Comparison of ENCODE assay signal across 9 cellular contexts in genomic region chr10:7687228-7687907, GRCh38. TPM values are rescaled to one million over a fixed set of nuclear protein-coding genes. Genes with fewer than 3 reads are reported as not detected.
A peak's percentile ranks its signal among the peaks of the same experiment; 100 is the strongest.
DNase-seq lines count a peak whose midpoint lies in the region; ATAC-seq and TF ChIP-seq lines count a peak whose summit lies in the region.
"Had no signal": no experiment of that assay in that cellular context is flagged by ENCODE, and none has a peak within 500 bp of the region (broad histone marks: within the 10 kb centered on the region; RNA-seq: fewer than 3 reads in every experiment).

No MANE protein-coding gene starts in this region.

- H3K4me3 Mint-ChIP-seq in naive B cell = no peak overlapping the region
- H3K4me3 Mint-ChIP-seq in stimulated activated effector memory CD8-positive, alpha-beta T cell treated with anti-CD3 and anti-CD28 coated beads, Interleukin-12 subunit alpha, Interleukin-12 subunit beta, amount 100 ng/mL, for 72 hours = no peak overlapping the region

- peaks cover 3 to 5% (median 4%) of the 10 kb centered on the region in 3 donors for H3K4me1 Mint-ChIP-seq in naive B cell
- H3K4me1 Mint-ChIP-seq in stimulated activated effector memory CD8-positive, alpha-beta T cell treated with anti-CD3 and anti-CD28 coated beads, Interleukin-12 subunit alpha, Interleukin-12 subunit beta, amount 100 ng/mL, for 72 hours = peaks cover 14% of the 10 kb centered on the region

- intact Hi-C loops in OCI-LY7 (cut with micrococcal nuclease; ENCODE audit: unreplicated experiment) = loop anchor here (1.0 to 5.0 kb wide), 3 partner anchors 162 to 427 kb away; no protein-coding TSS in a partner anchor

- peaks cover 8 to 36% (median 25%) of the 10 kb centered on the region in 3 donors for H3K27me3 Mint-ChIP-seq in naive B cell

- H3K4me2 ChIP-seq in DND-41 (ENCODE audit: insufficient read depth, low read length) (0 out of 2 replicates have a peak overlapping the region, but pooled peaks have one; percentile 19), OCI-LY7 (ENCODE audit: low read length) (0 out of 2 replicates have a peak overlapping the region, but pooled peaks have one; percentile 16)

- H3K36me3 ChIP-seq in DND-41 (ENCODE audit: insufficient read depth, low read length) = no peaks in the 10 kb centered on the region
- H3K36me3 ChIP-seq in OCI-LY7 (ENCODE audit: insufficient read depth, low read length) = no peaks in the 10 kb centered on the region

- no peaks in the 10 kb centered on the region for H3K27me3 ChIP-seq in DND-41 (ENCODE audit: insufficient read depth, low read length, poor library complexity)

- H3K9me3 ChIP-seq in DND-41 (ENCODE audit: insufficient read depth, low read length, severe bottlenecking) (peaks cover 8% of the 10 kb centered on the region), OCI-LY7 (ENCODE audit: low read length) (0 out of 2 replicates have a peak, but pooled peaks cover 6% of the 10 kb centered on the region)

- no peaks in the 10 kb centered on the region for H4K20me1 ChIP-seq in DND-41 (ENCODE audit: insufficient read depth, low read length)
- H4K20me1 ChIP-seq in OCI-LY7 (ENCODE audit: insufficient read depth, low read length) = no peaks in the 10 kb centered on the region

- H2AFZ ChIP-seq in DND-41 (ENCODE audit: low read depth, low read length) = no peak overlapping the region
- H2AFZ ChIP-seq in OCI-LY7 (ENCODE audit: low read length) = peak overlapping the region; percentile 55; the same call in 1 of the 2 replicates

- peaks cover 4 to 46% (median 29%) of the 10 kb centered on the region in 7 donors for H3K9me3 Mint-ChIP-seq in naive B cell
- no peaks in the 10 kb centered on the region for H3K9me3 Mint-ChIP-seq in stimulated activated effector memory CD8-positive, alpha-beta T cell treated with anti-CD3 and anti-CD28 coated beads, Interleukin-12 subunit alpha, Interleukin-12 subunit beta, amount 100 ng/mL, for 72 hours

- TF ChIP-seq CTCF in DND-41 (IDR thresholded peaks at IDR 0.05; ENCODE audit: borderline replicate concordance, extremely low read depth, low read length, poor library complexity, severe bottlenecking) = peak; percentile 96
- peak; percentile 100 for TF ChIP-seq CTCF in OCI-LY7 (conservative IDR thresholded peaks at IDR 0.05; ENCODE audit: low read length)
- peak; percentile 98 for TF ChIP-seq CTCF in epithelial cell of proximal tubule (conservative IDR thresholded peaks at IDR 0.05; ENCODE audit: low read depth, low read length)

- no peak overlapping the region for H3K27ac ChIP-seq in DND-41 (ENCODE audit: low read length)
- H3K27ac ChIP-seq in OCI-LY7 (ENCODE audit: low read depth, low read length, poor library complexity, severe bottlenecking) = no peak overlapping the region

- H3K4me3 ChIP-seq in DND-41 (ENCODE audit: low read depth in 1 of 2, low read length in 2 of 2) = no peak overlapping the region
- no peak overlapping the region for H3K4me3 ChIP-seq in OCI-LY7 (ENCODE audit: low read depth, low read length, poor library complexity, severe bottlenecking)
- H3K4me3 ChIP-seq in epithelial cell of proximal tubule (ENCODE audit: low read depth, low read length) = no peak overlapping the region

- H3K79me2 ChIP-seq in DND-41 (ENCODE audit: insufficient read depth, low read length) (no peaks in the 10 kb centered on the region), OCI-LY7 (ENCODE audit: insufficient read depth, low read depth, low read length) (no peaks in the 10 kb centered on the region)

- H3K27ac Mint-ChIP-seq in naive B cell = no peak overlapping the region
- no peak overlapping the region for H3K27ac Mint-ChIP-seq in stimulated activated effector memory CD8-positive, alpha-beta T cell treated with anti-CD3 and anti-CD28 coated beads, Interleukin-12 subunit alpha, Interleukin-12 subunit beta, amount 100 ng/mL, for 72 hours

- no TSS peak for BruUV-seq in OCI-LY7 (replicated peaks; lab: Mats Ljungman, UMichigan)

- TF ChIP-seq RAD21 in Ishikawa (IDR thresholded peaks at IDR 0.05; ENCODE audit: low read depth) = peak; percentile 97

- DNase-seq in DND-41 (peak; percentile 90), OCI-LY7 (ENCODE audit: low spot score) (peak; percentile 91), activated T-cell treated with anti-CD3 and anti-CD28 coated beads for 1 hour (ENCODE audit: low read depth) (peak; percentile 59), epithelial cell of proximal tubule (ENCODE audit: low read depth) (no peak), naive B cell (peak; percentile 57)
- DNase-seq in stimulated activated effector memory CD8-positive, alpha-beta T cell treated with anti-CD3 and anti-CD28 coated beads, Interleukin-12 subunit alpha, Interleukin-12 subunit beta, amount 100 ng/mL, for 72 hours (ENCODE audit: low spot score in 2 of 2) = peak; percentile 54 to 82

- peaks cover 0 to 4% of the 10 kb centered on the region in 2 donors for H3K36me3 Mint-ChIP-seq in naive B cell
- H3K36me3 Mint-ChIP-seq in stimulated activated effector memory CD8-positive, alpha-beta T cell treated with anti-CD3 and anti-CD28 coated beads, Interleukin-12 subunit alpha, Interleukin-12 subunit beta, amount 100 ng/mL, for 72 hours = no peaks in the 10 kb centered on the region

- no peak overlapping the region for H3K9ac ChIP-seq in DND-41 (ENCODE audit: low read depth, low read length)

- H3K4me1 ChIP-seq in DND-41 (ENCODE audit: insufficient read depth, low read length) = peaks cover 5% of the 10 kb centered on the region; the same call in 1 of the 2 replicates
- no peaks in the 10 kb centered on the region for H3K4me1 ChIP-seq in OCI-LY7 (ENCODE audit: insufficient read depth, low read length, poor library complexity, severe bottlenecking)

- POLR2A ChIA-PET in OCI-LY7 (lab: Charles Lee) = interaction anchor here (0.5 to 1.0 kb wide), 4 partner anchors 44 to 1069 kb away, joined by 3 to 4 read pairs (median 4); no protein-coding TSS in a partner anchor

- no peak for TF ChIP-seq EP300 in Ishikawa (IDR thresholded peaks at IDR 0.05; ENCODE audit: borderline replicate concordance)

- CTCF ChIA-PET in OCI-LY7 (lab: Charles Lee; ENCODE audit: unreplicated experiment) = interaction anchor here (0.5 to 1.6 kb wide), 4 partner anchors 160 to 800 kb away, joined by 3 to 5 read pairs (median 4); no protein-coding TSS in a partner anchor

- ATAC-seq in DND-41 (ENCODE audit: insufficient read depth, low read depth) (peak; percentile 98), GM21717 (IDR thresholded peaks at IDR 0.05; ENCODE audit: unreplicated experiment) (peak; percentile 91), naive B cell (ENCODE audit: low read depth in 2 of 2) (peak; percentile 78 to 93)
- peak; percentile 86 for ATAC-seq in stimulated activated effector memory CD8-positive, alpha-beta T cell treated with anti-CD3 and anti-CD28 coated beads, Interleukin-12 subunit alpha, Interleukin-12 subunit beta, amount 100 ng/mL, for 72 hours

- no peaks in the 10 kb centered on the region for H3K9me2 ChIP-seq in OCI-LY7 (ENCODE audit: insufficient read depth, low read length)

TF ChIP-seq in Ishikawa, 13 proteins besides CTCF, POLR2A, EP300 and RAD21:
- TF ChIP-seq CEBPB (IDR thresholded peaks at IDR 0.05) (0 out of 2 replicates have a peak, but pooled peaks have one; percentile 32), TEAD4 (IDR thresholded peaks at IDR 0.05) (peak; percentile 38; the same call in 1 of the 2 replicates), NFIC (IDR thresholded peaks at IDR 0.05) (no peak)

RNA-seq across cellular contexts. Expression of gene ITIH2, which starts 15.7 kb away (rescaled TPM):
- total RNA-seq in OCI-LY7 (2014; rRNA removed; shearing (Covaris generic)) = not detected in 2 replicates
- not detected in 2 replicates for total RNA-seq in OCI-LY7 (2022)
- total RNA-seq in epithelial cell of proximal tubule = not detected in 2 replicates
- not detected for polyA plus RNA-seq in naive B cell (ENCODE audit: low read depth in 6 of 6)
- total RNA-seq: mononuclear cell had no signal

RNA-seq across cellular contexts. Expression of gene ITIH5, which starts 20.6 kb away (rescaled TPM):
- total RNA-seq in OCI-LY7 (2014; rRNA removed; shearing (Covaris generic)) = not detected in 2 replicates
- total RNA-seq in OCI-LY7 (2022) = not detected in 2 replicates
- total RNA-seq in epithelial cell of proximal tubule = not detected in 2 replicates
- polyA plus RNA-seq in naive B cell (ENCODE audit: low read depth in 6 of 6) = not detected
